ENCODE assay signal across 17 cellular contexts in genomic region chr6:1479095-1479494, GRCh38.
DNase-seq lines count a peak whose midpoint lies in the region; ATAC-seq and TF ChIP-seq lines count a peak whose summit lies in the region.
"Had no signal": no experiment of that assay in that cellular context is flagged by ENCODE, and none has a peak within 500 bp of the region (broad histone marks: within the 10 kb centered on the region; RNA-seq: fewer than 3 reads in every experiment).

No MANE protein-coding gene starts in this region.

- H3K9ac ChIP-seq in skeletal muscle satellite cell (ENCODE audit: low read depth, low read length) = peak overlapping the region; percentile 7

- DNase-seq in cardiac muscle cell (ENCODE audit: low read depth in 1 of 2, low spot score in 1 of 2) (peak in 1 of 2 donors; percentile 79), right atrium auricular region (ENCODE audit: low spot score) (no peak), RWPE2 (ENCODE audit: low spot score) (no peak), fibroblast of peridontal ligament (ENCODE audit: extremely low read depth) (peak; percentile 99)
- no peak for DNase-seq in activated CD4-positive, alpha-beta T cell treated with anti-CD3 and anti-CD28 coated beads, Interleukin-2, amount 50 U/mL, for 4 hours
- DNase-seq: activated CD8-positive, alpha-beta memory T cell treated with anti-CD3 and anti-CD28 coated beads, Interleukin-2, amount 50 U/mL, for 4 hours; activated naive CD4-positive, alpha-beta T cell treated with anti-CD3 and anti-CD28 coated beads, Interleukin-2, amount 10 ng/mL, durations not matched to agents 7 days and 5 days; central memory CD4-positive, alpha-beta T cell; GOT3; heart right ventricle; kidney glomerular epithelial cell; stimulated activated CD4-positive, alpha-beta T cell treated with anti-CD3 and anti-CD28 coated beads, Interleukin-2, amount 100 ng/mL, for 24 hours had no signal

- ATAC-seq in RWPE2 (ENCODE audit: low read depth) = no peak
- ATAC-seq in HG02571 (IDR thresholded peaks at IDR 0.05; ENCODE audit: unreplicated experiment) = no peak
- ATAC-seq in GM21528 (IDR thresholded peaks at IDR 0.05; ENCODE audit: low FRiP score, unreplicated experiment) = no peak
- ATAC-seq: activated CD4-positive, CD25-positive, alpha-beta regulatory T cell treated with anti-CD3 and anti-CD28 coated beads, Interleukin-2, amount 50 U/mL, for 24 hours had no signal

- H3K27me3 ChIP-seq in cardiac muscle cell (no peaks in the 10 kb centered on the region), right atrium auricular region (no peaks in the 10 kb centered on the region), RWPE2 (ENCODE audit: insufficient read depth, poor library complexity, severe bottlenecking) (no peaks in the 10 kb centered on the region), skeletal muscle satellite cell (ENCODE audit: control insufficient read depth, insufficient read depth, low read length) (no peaks in the 10 kb centered on the region)
- H3K27me3 ChIP-seq: testis had no signal

- TF ChIP-seq CTCF in cardiac muscle cell (IDR thresholded peaks at IDR 0.05; ENCODE audit: low read depth, low read length) (peak; percentile 38), right atrium auricular region (IDR thresholded peaks at IDR 0.05) (no peak), RWPE2 (IDR thresholded peaks at IDR 0.05; ENCODE audit: poor library complexity, severe bottlenecking) (no peak)

- H3K9me3 ChIP-seq in cardiac muscle cell (ENCODE audit: low read depth) = no peaks in the 10 kb centered on the region
- no peaks in the 10 kb centered on the region for H3K9me3 ChIP-seq in right atrium auricular region
- no peaks in the 10 kb centered on the region for H3K9me3 ChIP-seq in RWPE2 (ENCODE audit: severe bottlenecking)
- H3K9me3 ChIP-seq in skeletal muscle satellite cell (replicated peaks; ENCODE audit: low read length) = no peaks in the 10 kb centered on the region
- H3K9me3 ChIP-seq: heart right ventricle, testis had no signal

- no peak overlapping the region for H3K4me3 ChIP-seq in cardiac muscle cell
- H3K4me3 ChIP-seq in right atrium auricular region = no peak overlapping the region
- H3K4me3 ChIP-seq in RWPE2 (ENCODE audit: severe bottlenecking) = no peak overlapping the region
- no peak overlapping the region for H3K4me3 ChIP-seq in skeletal muscle satellite cell (ENCODE audit: low read length)
- H3K4me3 ChIP-seq: heart right ventricle, testis had no signal

- H3K27ac ChIP-seq in cardiac muscle cell = no peak overlapping the region
- no peak overlapping the region for H3K27ac ChIP-seq in right atrium auricular region
- H3K27ac ChIP-seq in RWPE2 (ENCODE audit: poor library complexity, severe bottlenecking) = peak overlapping the region; percentile 74
- H3K27ac ChIP-seq: heart right ventricle had no signal

- H3K36me3 ChIP-seq in cardiac muscle cell (no peaks in the 10 kb centered on the region), right atrium auricular region (no peaks in the 10 kb centered on the region), RWPE2 (ENCODE audit: low read depth) (no peaks in the 10 kb centered on the region), skeletal muscle satellite cell (ENCODE audit: insufficient read depth, low read length) (no peaks in the 10 kb centered on the region)
- H3K36me3 ChIP-seq: heart right ventricle had no signal

- H3K4me1 ChIP-seq in cardiac muscle cell (ENCODE audit: low read depth) (no peaks in the 10 kb centered on the region), right atrium auricular region (no peaks in the 10 kb centered on the region), RWPE2 (ENCODE audit: insufficient read depth, poor library complexity, severe bottlenecking) (peaks cover 41% of the 10 kb centered on the region), skeletal muscle satellite cell (ENCODE audit: control insufficient read depth, insufficient read depth, low read length) (peaks cover 55% of the 10 kb centered on the region)
- H3K4me1 ChIP-seq: heart right ventricle had no signal

- peak overlapping the region; percentile 12 for H3K4me2 ChIP-seq in skeletal muscle satellite cell (ENCODE audit: low read length)
